35 cellular contexts compared by ENCODE assay signal in genomic region chr3:174285242-174285641, GRCh38.
"Had no signal": no experiment of that assay in that cellular context is flagged by ENCODE, and none has a peak within 500 bp of the region (broad histone marks: within the 10 kb centered on the region; RNA-seq: fewer than 3 reads in every experiment).

No MANE protein-coding gene starts in this region.

- H3K4me1 Mint-ChIP-seq: activated CD4-positive, alpha-beta memory T cell treated with anti-CD3 and anti-CD28 coated beads, Interleukin-2, amount 10 ng/mL, durations not matched to agents 7 days and 5 days; activated CD4-positive, alpha-beta T cell treated with anti-CD3 and anti-CD28 coated beads for 36 hours; activated CD4-positive, alpha-beta T cell treated with anti-CD3 and anti-CD28 coated beads, Interleukin-2, amount 10 ng/mL, durations not matched to agents 7 days and 5 days; activated CD8-positive, alpha-beta memory T cell treated with anti-CD3 and anti-CD28 coated beads, Interleukin-2, amount 10 ng/mL, durations not matched to agents 7 days and 5 days; activated naive CD4-positive, alpha-beta T cell treated with anti-CD3 and anti-CD28 coated beads, Interleukin-2, amount 10 ng/mL, durations not matched to agents 7 days and 5 days; activated naive CD4-positive, alpha-beta T cell treated with anti-CD3 and anti-CD28 coated beads, Interleukin-2, amount 50 U/mL, for 24 hours; activated naive CD8-positive, alpha-beta T cell treated with anti-CD3 and anti-CD28 coated beads, Interleukin-2, amount 10 ng/mL, durations not matched to agents 7 days and 5 days; activated naive CD8-positive, alpha-beta T cell treated with anti-CD3 and anti-CD28 coated beads, Interleukin-2, amount 50 U/mL, for 24 hours had no signal

- H3K36me3 Mint-ChIP-seq: activated CD8-positive, alpha-beta memory T cell treated with anti-CD3 and anti-CD28 coated beads, Interleukin-2, amount 10 ng/mL, durations not matched to agents 7 days and 5 days; activated naive CD4-positive, alpha-beta T cell treated with anti-CD3 and anti-CD28 coated beads, Interleukin-2, amount 10 ng/mL, durations not matched to agents 7 days and 5 days; activated naive CD4-positive, alpha-beta T cell treated with anti-CD3 and anti-CD28 coated beads, Interleukin-2, amount 50 U/mL, for 24 hours; activated naive CD8-positive, alpha-beta T cell; activated naive CD8-positive, alpha-beta T cell treated with anti-CD3 and anti-CD28 coated beads, Interleukin-2, amount 10 ng/mL, durations not matched to agents 7 days and 5 days had no signal

- H3K36me3 ChIP-seq: ascending aorta, brain microvascular endothelial cell, breast epithelium had no signal

- H3K27me3 Mint-ChIP-seq: activated CD4-positive, alpha-beta memory T cell treated with anti-CD3 and anti-CD28 coated beads, Interleukin-2, amount 10 ng/mL, durations not matched to agents 7 days and 5 days; activated CD4-positive, alpha-beta T cell treated with anti-CD3 and anti-CD28 coated beads, Interleukin-2, amount 10 ng/mL, durations not matched to agents 7 days and 5 days; activated CD8-positive, alpha-beta memory T cell treated with anti-CD3 and anti-CD28 coated beads, Interleukin-2, amount 10 ng/mL, durations not matched to agents 7 days and 5 days; activated naive CD4-positive, alpha-beta T cell treated with anti-CD3 and anti-CD28 coated beads, Interleukin-2, amount 10 ng/mL, durations not matched to agents 7 days and 5 days; activated naive CD4-positive, alpha-beta T cell treated with anti-CD3 and anti-CD28 coated beads, Interleukin-2, amount 50 U/mL, for 24 hours; activated naive CD8-positive, alpha-beta T cell; activated naive CD8-positive, alpha-beta T cell treated with anti-CD3 and anti-CD28 coated beads, Interleukin-2, amount 10 ng/mL, durations not matched to agents 7 days and 5 days; activated naive CD8-positive, alpha-beta T cell treated with anti-CD3 and anti-CD28 coated beads, Interleukin-2, amount 50 U/mL, for 24 hours; activated T-cell treated with anti-CD3 and anti-CD28 coated beads, Interleukin-2, amount 50 U/mL, for 24 hours had no signal

- H3K9me3 ChIP-seq: ascending aorta, body of pancreas, breast epithelium had no signal

- H3K4me3 Mint-ChIP-seq: activated CD4-positive, alpha-beta memory T cell treated with anti-CD3 and anti-CD28 coated beads, Interleukin-2, amount 10 ng/mL, durations not matched to agents 7 days and 5 days; activated CD4-positive, alpha-beta T cell treated with anti-CD3 and anti-CD28 coated beads for 36 hours; activated CD4-positive, alpha-beta T cell treated with anti-CD3 and anti-CD28 coated beads, Interleukin-2, amount 10 ng/mL, durations not matched to agents 7 days and 5 days; activated CD8-positive, alpha-beta memory T cell treated with anti-CD3 and anti-CD28 coated beads, Interleukin-2, amount 10 ng/mL, durations not matched to agents 7 days and 5 days; activated CD8-positive, alpha-beta T cell treated with anti-CD3 and anti-CD28 coated beads, Interleukin-2, amount 10 ng/mL, durations not matched to agents 7 days and 5 days; activated naive CD4-positive, alpha-beta T cell treated with anti-CD3 and anti-CD28 coated beads, Interleukin-2, amount 10 ng/mL, durations not matched to agents 7 days and 5 days; activated naive CD4-positive, alpha-beta T cell treated with anti-CD3 and anti-CD28 coated beads, Interleukin-2, amount 50 U/mL, for 24 hours; activated naive CD8-positive, alpha-beta T cell; activated naive CD8-positive, alpha-beta T cell treated with anti-CD3 and anti-CD28 coated beads, Interleukin-2, amount 10 ng/mL, durations not matched to agents 7 days and 5 days; activated naive CD8-positive, alpha-beta T cell treated with anti-CD3 and anti-CD28 coated beads, Interleukin-2, amount 50 U/mL, for 24 hours; activated T-cell treated with anti-CD3 and anti-CD28 coated beads, Interleukin-2, amount 50 U/mL, for 24 hours; T-helper 1 cell treated with Interleukin-12 subunit alpha and Interleukin-12 subunit beta and Interleukin-4 antibody, amounts not matched to agents 30 μg/mL and 1 μg/mL, for 36 hours; T-helper 2 cell treated with Interferon-gamma antibody and Interleukin-4, amounts not matched to agents 5 μg/mL and 100 μg/mL, for 36 hours had no signal

- H3K9me3 Mint-ChIP-seq: activated CD4-positive, alpha-beta memory T cell treated with anti-CD3 and anti-CD28 coated beads, Interleukin-2, amount 10 ng/mL, durations not matched to agents 7 days and 5 days; activated CD4-positive, alpha-beta T cell treated with anti-CD3 and anti-CD28 coated beads, Interleukin-2, amount 10 ng/mL, durations not matched to agents 7 days and 5 days; activated naive CD4-positive, alpha-beta T cell treated with anti-CD3 and anti-CD28 coated beads, Interleukin-2, amount 50 U/mL, for 24 hours; activated T-helper 2 cell treated with anti-CD3 and anti-CD28 coated beads, Interferon-gamma antibody, Interleukin-2, Interleukin-4, amounts not matched to agents 10 μg/mL and 5 μg/mL and 100 μg/mL, durations not matched to agents 14 hours and 24 hours and 36 hours; T-helper 1 cell treated with Interleukin-12 subunit alpha and Interleukin-12 subunit beta and Interleukin-4 antibody, amounts not matched to agents 30 μg/mL and 1 μg/mL, for 36 hours; T-helper 2 cell treated with Interferon-gamma antibody and Interleukin-4, amounts not matched to agents 5 μg/mL and 100 μg/mL, for 36 hours had no signal

- DNase-seq: activated CD4-positive, alpha-beta memory T cell treated with anti-CD3 and anti-CD28 coated beads, Interleukin-2, amount 10 ng/mL, durations not matched to agents 7 days and 5 days; activated CD4-positive, alpha-beta T cell treated with anti-CD3 and anti-CD28 coated beads for 1 hour; activated CD4-positive, alpha-beta T cell treated with anti-CD3 and anti-CD28 coated beads for 36 hours; activated CD4-positive, alpha-beta T cell treated with anti-CD3 and anti-CD28 coated beads for 48 hours; activated CD4-positive, alpha-beta T cell treated with anti-CD3 and anti-CD28 coated beads, Interleukin-2, amount 10 ng/mL, durations not matched to agents 7 days and 5 days; activated CD4-positive, alpha-beta T cell treated with anti-CD3 and anti-CD28 coated beads, Interleukin-2, amount 50 U/mL, for 48 hours; activated CD4-positive, CD25-positive, alpha-beta regulatory T cell; activated CD8-positive, alpha-beta memory T cell treated with anti-CD3 and anti-CD28 coated beads for 24 hours; activated CD8-positive, alpha-beta memory T cell treated with anti-CD3 and anti-CD28 coated beads, Interleukin-2, amount 10 ng/mL, durations not matched to agents 7 days and 5 days; activated CD8-positive, alpha-beta memory T cell treated with anti-CD3 and anti-CD28 coated beads, Interleukin-2, amount 50 U/mL, for 48 hours; activated CD8-positive, alpha-beta T cell treated with anti-CD3 and anti-CD28 coated beads, Interleukin-2, amount 10 ng/mL, durations not matched to agents 7 days and 5 days; activated effector memory CD4-positive, alpha-beta T cell treated with Interleukin-2 at 50 U/mL for 16 hours; activated gamma-delta T cell; activated naive CD4-positive, alpha-beta T cell treated with anti-CD3 and anti-CD28 coated beads, Interleukin-2, amount 10 ng/mL, durations not matched to agents 7 days and 5 days; activated naive CD4-positive, alpha-beta T cell treated with Interleukin-2 at 50 U/mL for 16 hours; activated naive CD8-positive, alpha-beta T cell treated with anti-CD3 and anti-CD28 coated beads, Interleukin-2, amount 10 ng/mL, durations not matched to agents 7 days and 5 days; activated naive CD8-positive, alpha-beta T cell treated with anti-CD3 and anti-CD28 coated beads, Interleukin-2, amount 50 U/mL, for 24 hours; activated T-cell treated with anti-CD3 and anti-CD28 coated beads, Interleukin-2, amount 50 U/mL, for 24 hours; activated T-cell treated with anti-CD3 and anti-CD28 coated beads, Interleukin-2, amount 50 U/mL, for 48 hours; amygdala; anterior cingulate cortex; body of pancreas; brain microvascular endothelial cell; central memory CD4-positive, alpha-beta T cell; T-helper 2 cell; T-helper 9 cell had no signal

- H3K4me1 ChIP-seq: ascending aorta, body of pancreas, breast epithelium had no signal

- ATAC-seq: activated CD4-positive, alpha-beta T cell treated with anti-CD3 and anti-CD28 coated beads for 36 hours; activated CD4-positive, CD25-positive, alpha-beta regulatory T cell treated with anti-CD3 and anti-CD28 coated beads, Interleukin-2, amount 50 U/mL, for 24 hours; activated CD8-positive, alpha-beta memory T cell treated with anti-CD3 and anti-CD28 coated beads, Interleukin-2, amount 10 ng/mL, durations not matched to agents 7 days and 5 days; activated CD8-positive, alpha-beta T cell treated with anti-CD3 and anti-CD28 coated beads, Interleukin-2, amount 10 ng/mL, durations not matched to agents 7 days and 5 days; activated naive CD8-positive, alpha-beta T cell treated with anti-CD3 and anti-CD28 coated beads, Interleukin-2, amount 50 U/mL, for 24 hours; body of pancreas had no signal

- H3K4me3 ChIP-seq: ascending aorta, body of pancreas, breast epithelium had no signal

- H3K27me3 ChIP-seq: ascending aorta, body of pancreas, brain microvascular endothelial cell, breast epithelium had no signal

- H3K27ac Mint-ChIP-seq: activated CD4-positive, alpha-beta memory T cell treated with anti-CD3 and anti-CD28 coated beads, Interleukin-2, amount 10 ng/mL, durations not matched to agents 7 days and 5 days; activated CD4-positive, alpha-beta T cell treated with anti-CD3 and anti-CD28 coated beads for 36 hours; activated CD4-positive, alpha-beta T cell treated with anti-CD3 and anti-CD28 coated beads, Interleukin-2, amount 10 ng/mL, durations not matched to agents 7 days and 5 days; activated CD8-positive, alpha-beta memory T cell treated with anti-CD3 and anti-CD28 coated beads, Interleukin-2, amount 10 ng/mL, durations not matched to agents 7 days and 5 days; activated CD8-positive, alpha-beta T cell treated with anti-CD3 and anti-CD28 coated beads, Interleukin-2, amount 10 ng/mL, durations not matched to agents 7 days and 5 days; activated naive CD4-positive, alpha-beta T cell treated with anti-CD3 and anti-CD28 coated beads, Interleukin-2, amount 10 ng/mL, durations not matched to agents 7 days and 5 days; activated naive CD4-positive, alpha-beta T cell treated with anti-CD3 and anti-CD28 coated beads, Interleukin-2, amount 50 U/mL, for 24 hours; activated naive CD8-positive, alpha-beta T cell; activated naive CD8-positive, alpha-beta T cell treated with anti-CD3 and anti-CD28 coated beads, Interleukin-2, amount 10 ng/mL, durations not matched to agents 7 days and 5 days; activated naive CD8-positive, alpha-beta T cell treated with anti-CD3 and anti-CD28 coated beads, Interleukin-2, amount 50 U/mL, for 24 hours; activated T-cell treated with anti-CD3 and anti-CD28 coated beads, Interleukin-2, amount 50 U/mL, for 24 hours; activated T-helper 2 cell treated with anti-CD3 and anti-CD28 coated beads, Interferon-gamma antibody, Interleukin-2, Interleukin-4, amounts not matched to agents 10 μg/mL and 5 μg/mL and 100 μg/mL, durations not matched to agents 14 hours and 24 hours and 36 hours; T-helper 1 cell treated with Interleukin-12 subunit alpha and Interleukin-12 subunit beta and Interleukin-4 antibody, amounts not matched to agents 30 μg/mL and 1 μg/mL, for 36 hours; T-helper 2 cell treated with Interferon-gamma antibody and Interleukin-4, amounts not matched to agents 5 μg/mL and 100 μg/mL, for 36 hours had no signal

- H3K27ac ChIP-seq: ascending aorta, body of pancreas, brain microvascular endothelial cell, breast epithelium, VCaP had no signal
